24 cellular contexts compared by ENCODE assay signal in the genomic region with DNA sequence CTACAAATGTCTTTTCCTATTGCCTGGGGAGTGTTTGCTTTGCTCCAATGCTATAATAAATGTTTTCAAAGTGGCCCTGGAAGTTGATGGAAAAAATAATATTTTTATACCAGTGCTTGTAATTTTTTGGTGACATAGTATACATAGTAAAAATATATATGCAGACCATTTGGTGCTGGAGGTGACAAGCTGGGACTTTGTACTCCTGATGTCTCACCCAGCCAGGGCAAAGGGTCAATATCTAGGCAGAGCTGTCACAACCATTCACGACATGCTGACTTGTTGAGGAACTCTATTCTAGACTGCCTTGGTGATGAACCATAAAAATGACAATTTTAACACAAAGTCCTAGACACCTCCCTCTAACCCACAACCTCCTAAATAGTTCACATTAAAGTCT.
A peak's percentile ranks its signal among the peaks of the same experiment; 100 is the strongest.
DNase-seq lines count a peak whose midpoint lies in the region; ATAC-seq, FAIRE-seq and TF ChIP-seq lines count a peak whose summit lies in the region.
"Had no signal": no experiment of that assay in that cellular context is flagged by ENCODE, and none has a peak within 500 bp of the region (broad histone marks: within the 10 kb centered on the region; RNA-seq: fewer than 3 reads in every experiment).

No MANE protein-coding gene starts in this region.

- in situ Hi-C loops in HepG2 (cut with HindIII; ENCODE audit: extremely low pct_ligation_motif_present, low pct_unique_long_range_greater_than_20kb): no loop called here

- H3K36me3 Mint-ChIP-seq in osteocyte (ENCODE audit: unreplicated experiment): no peaks in the 10 kb centered on the region
- no peaks in the 10 kb centered on the region for H3K36me3 Mint-ChIP-seq in T-helper 17 cell (ENCODE audit: low read depth)

- FAIRE-seq in HepG2 (lab: Jason Lieb, UNC): no peak
- FAIRE-seq: A549, G401.6, GM12892, H54 had no signal

- no peak overlapping the region for H3K4me3 ChIP-seq in HepG2 (replicated peaks in 1 of 3; ENCODE audit: insufficient read depth in 1 of 3, low read depth in 2 of 3, low read length in 3 of 3)
- H3K4me3 ChIP-seq: A549; BLaER1 treated with 17β-estradiol and CSF1 and Interleukin-3, amounts not matched to agents 10 nM and 100 nM; HAP-1 had no signal

- ATAC-seq in HepG2: peak; percentile 21; the same call in 1 of the 3 replicates
- no peak for ATAC-seq in T-helper 17 cell
- ATAC-seq: A549 had no signal

- H3K4me3 Mint-ChIP-seq in osteocyte (ENCODE audit: unreplicated experiment): no peak overlapping the region
- no peak overlapping the region for H3K4me3 Mint-ChIP-seq in T-helper 17 cell
- H3K4me3 Mint-ChIP-seq: CD14-positive monocyte; CD4-positive, alpha-beta T cell; HFFc6 had no signal

- no peak for TF ChIP-seq CTCF in HepG2 (CRISPR knock-in tag; IDR thresholded peaks at IDR 0.05)
- TF ChIP-seq CTCF in osteocyte (IDR thresholded peaks at IDR 0.05): no peak

- no peaks in the 10 kb centered on the region for H3K9me3 Mint-ChIP-seq in osteocyte (ENCODE audit: unreplicated experiment)
- H3K9me3 Mint-ChIP-seq: CD4-positive, alpha-beta T cell; HFFc6 had no signal

- TF ChIP-seq POLR2A in HepG2 (IDR thresholded peaks at IDR 0.05; ENCODE audit: insufficient read depth in 1 of 2, low read depth in 2 of 2, low read length in 2 of 2): no peak

- no peak for TF ChIP-seq RAD21 in HepG2 (CRISPR knock-in tag; IDR thresholded peaks at IDR 0.05)

- no peak overlapping the region for H3K4me2 ChIP-seq in HepG2 (ENCODE audit: low read depth, low read length)
- H3K4me2 ChIP-seq: A549; BLaER1 treated with 17β-estradiol and CSF1 and Interleukin-3, amounts not matched to agents 10 nM and 100 nM had no signal

- no peaks in the 10 kb centered on the region for H4K20me1 ChIP-seq in HepG2 (ENCODE audit: insufficient read depth, low read length)
- H4K20me1 ChIP-seq: BLaER1 treated with 17β-estradiol and CSF1 and Interleukin-3, amounts not matched to agents 10 nM and 100 nM had no signal

- H3K27me3 Mint-ChIP-seq in osteocyte (ENCODE audit: unreplicated experiment): no peaks in the 10 kb centered on the region
- no peaks in the 10 kb centered on the region for H3K27me3 Mint-ChIP-seq in T-helper 17 cell
- H3K27me3 Mint-ChIP-seq: CD4-positive, alpha-beta T cell had no signal

- 33% methylated on average over 1 of the region's 1 CpG for WGBS in HepG2 (ENCODE audit: low lambda C conversion rate)

- no TSS peak for BruUV-seq in HepG2 (replicated peaks; lab: Mats Ljungman, UMichigan)

- CTCF ChIA-PET in HepG2 (lab: Yijun Ruan, JAX; ENCODE audit: low intra/inter-chr PET ratio, low total read pairs): no interaction called here

- POLR2A ChIA-PET in HepG2 (lab: Yijun Ruan, JAX): no interaction called here

- peaks cover 7% of the 10 kb centered on the region for H3K79me2 ChIP-seq in HepG2 (ENCODE audit: insufficient read depth, low read length)

- intact Hi-C loops in HepG2 (cut with micrococcal nuclease; ENCODE audit: unreplicated experiment): no loop called here

- H3K27ac Mint-ChIP-seq in osteocyte (ENCODE audit: unreplicated experiment) (peak overlapping the region; percentile 13), T-helper 17 cell (no peak overlapping the region)
- H3K27ac Mint-ChIP-seq: CD4-positive, alpha-beta T cell; HFFc6 had no signal

- peaks cover 0 to 3% of the 10 kb centered on the region in 2 experiments; a peak in 2 of 5 replicates for H3K36me3 ChIP-seq in HepG2 (replicated peaks in 1 of 2; ENCODE audit: control insufficient read depth in 1 of 2, insufficient read depth in 2 of 2, low read length in 2 of 2)
- H3K36me3 ChIP-seq: BE2C; BLaER1 treated with 17β-estradiol and CSF1 and Interleukin-3, amounts not matched to agents 10 nM and 100 nM; HAP-1 had no signal

- no peak overlapping the region for H2AFZ ChIP-seq in HepG2 (ENCODE audit: low read length)

- peaks cover 34% of the 10 kb centered on the region for H3K4me1 Mint-ChIP-seq in osteocyte (ENCODE audit: unreplicated experiment)
- no peaks in the 10 kb centered on the region for H3K4me1 Mint-ChIP-seq in T-helper 17 cell

- H3K9me3 ChIP-seq in HepG2 (ENCODE audit: low read length) (no peaks in the 10 kb centered on the region), T-helper 17 cell (ENCODE audit: control insufficient read depth, low read length, poor library complexity, severe bottlenecking) (no peaks in the 10 kb centered on the region)
- H3K9me3 ChIP-seq: A549, BE2C, HAP-1 had no signal

- DNase-seq in HuH-7 (ENCODE audit: low spot score): peak; percentile 51
- peak; percentile 50 for DNase-seq in HepG2 (ENCODE audit: low spot score)
- DNase-seq in osteocyte (ENCODE audit: extremely low spot score, unreplicated experiment): no peak
- DNase-seq in NCI-H187 treated with DMSO at 0.1 percent for 48 hours (lab: John Stamatoyannopoulos, UW): no peak
- no peak for DNase-seq in pons (ENCODE audit: low spot score)
- DNase-seq in T-helper 17 cell: no peak
- DNase-seq: 8988T; ACHN; AML-193; BE2C; Calu3; CD4-positive, alpha-beta T cell; COR-L47; DMS53; DMS79 treated with DMSO at 0.1 percent for 48 hours; GOT3; HFFc6 had no signal

- TF ChIP-seq EP300 in HepG2 (IDR thresholded peaks at IDR 0.05; ENCODE audit: low read depth in 2 of 2, low read length in 2 of 2): no peak
- no peak for TF ChIP-seq EP300 in HepG2 (CRISPR knock-in tag; IDR thresholded peaks at IDR 0.05; ENCODE audit: borderline replicate concordance)

- no peak overlapping the region for H3K27ac ChIP-seq in HepG2 (ENCODE audit: extremely low read length, insufficient read depth, low read length)
- H3K27ac ChIP-seq: A549; BLaER1 treated with 17β-estradiol and CSF1 and Interleukin-3, amounts not matched to agents 10 nM and 100 nM had no signal

- no peaks in the 10 kb centered on the region for H3K27me3 ChIP-seq in HepG2 (ENCODE audit: control insufficient read depth in 1 of 2, insufficient read depth in 2 of 2, low read length in 2 of 2)
- H3K27me3 ChIP-seq: BE2C; BLaER1 treated with 17β-estradiol and CSF1 and Interleukin-3, amounts not matched to agents 10 nM and 100 nM had no signal

- no peak overlapping the region for H3K9ac ChIP-seq in HepG2 (ENCODE audit: insufficient read depth, low read depth, low read length)
- H3K9ac ChIP-seq: BLaER1 treated with 17β-estradiol and CSF1 and Interleukin-3, amounts not matched to agents 10 nM and 100 nM had no signal

- peaks cover 72% of the 10 kb centered on the region for H3K4me1 ChIP-seq in HepG2 (ENCODE audit: insufficient read depth, low read length)
- H3K4me1 ChIP-seq: A549 had no signal

TF ChIP-seq in HepG2, 621 proteins besides CTCF, POLR2A, EP300 and RAD21 (continues in another document):
- TF ChIP-seq HNRNPLL (IDR thresholded peaks at IDR 0.05; ENCODE audit: low read depth, low read length, poor library complexity, severe bottlenecking) (no peak), SAP130 (CRISPR knock-in tag; IDR thresholded peaks at IDR 0.05; ENCODE audit: low read depth) (peak; percentile 40; the same call in 1 of the 2 replicates), ZMYM4 (CRISPR knock-in tag; IDR thresholded peaks at IDR 0.05) (peak; percentile 53), ZMYM2 (CRISPR knock-in tag; IDR thresholded peaks at IDR 0.05) (peak; percentile 76; the same call in 1 of the 2 replicates), NR2F2 (IDR thresholded peaks at IDR 0.05; ENCODE audit: borderline replicate concordance, low read depth) (0 out of 2 replicates have a peak, but pooled peaks have one; percentile 43), TAF15 (IDR thresholded peaks at IDR 0.05; ENCODE audit: low read depth, low read length, poor library complexity, severe bottlenecking) (no peak), BHLHE40 (IDR thresholded peaks at IDR 0.05; ENCODE audit: low read length) (no peak), ZNF101 (CRISPR knock-in tag; IDR thresholded peaks at IDR 0.05; ENCODE audit: borderline replicate concordance, low read depth) (no peak), ZNF232 (CRISPR knock-in tag; IDR thresholded peaks at IDR 0.05; ENCODE audit: borderline replicate concordance) (no peak), FOSL2 (CRISPR knock-in tag; IDR thresholded peaks at IDR 0.05) (peak; percentile 62), MBNL3 (CRISPR knock-in tag; conservative IDR thresholded peaks at IDR 0.05) (no peak), ZNF468 (CRISPR knock-in tag; IDR thresholded peaks at IDR 0.05) (no peak), BRCA1 (CRISPR knock-in tag; IDR thresholded peaks at IDR 0.05) (no peak), ZNF329 (CRISPR knock-in tag; IDR thresholded peaks at IDR 0.05; ENCODE audit: low read depth) (no peak), NR2F1 (CRISPR knock-in tag; IDR thresholded peaks at IDR 0.05) (peak; percentile 69 to 78; a peak in 3 of 4 replicates)
- TF ChIP-seq, protein P1, sequence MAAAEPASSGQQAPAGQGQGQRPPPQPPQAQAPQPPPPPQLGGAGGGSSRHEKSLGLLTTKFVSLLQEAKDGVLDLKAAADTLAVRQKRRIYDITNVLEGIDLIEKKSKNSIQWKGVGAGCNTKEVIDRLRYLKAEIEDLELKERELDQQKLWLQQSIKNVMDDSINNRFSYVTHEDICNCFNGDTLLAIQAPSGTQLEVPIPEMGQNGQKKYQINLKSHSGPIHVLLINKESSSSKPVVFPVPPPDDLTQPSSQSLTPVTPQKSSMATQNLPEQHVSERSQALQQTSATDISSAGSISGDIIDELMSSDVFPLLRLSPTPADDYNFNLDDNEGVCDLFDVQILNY (CRISPR knock-in tag; conservative IDR thresholded peaks at IDR 0.05): no peak
- TF ChIP-seq, protein P2, sequence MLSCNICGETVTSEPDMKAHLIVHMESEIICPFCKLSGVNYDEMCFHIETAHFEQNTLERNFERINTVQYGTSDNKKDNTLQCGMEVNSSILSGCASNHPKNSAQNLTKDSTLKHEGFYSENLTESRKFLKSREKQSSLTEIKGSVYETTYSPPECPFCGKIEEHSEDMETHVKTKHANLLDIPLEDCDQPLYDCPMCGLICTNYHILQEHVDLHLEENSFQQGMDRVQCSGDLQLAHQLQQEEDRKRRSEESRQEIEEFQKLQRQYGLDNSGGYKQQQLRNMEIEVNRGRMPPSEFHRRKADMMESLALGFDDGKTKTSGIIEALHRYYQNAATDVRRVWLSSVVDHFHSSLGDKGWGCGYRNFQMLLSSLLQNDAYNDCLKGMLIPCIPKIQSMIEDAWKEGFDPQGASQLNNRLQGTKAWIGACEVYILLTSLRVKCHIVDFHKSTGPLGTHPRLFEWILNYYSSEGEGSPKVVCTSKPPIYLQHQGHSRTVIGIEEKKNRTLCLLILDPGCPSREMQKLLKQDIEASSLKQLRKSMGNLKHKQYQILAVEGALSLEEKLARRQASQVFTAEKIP (CRISPR knock-in tag; IDR thresholded peaks at IDR 0.05; ENCODE audit: borderline replicate concordance): no peak

Comparison
In these comparisons a context has a peak if more than half of its experiments do, and no peak if none do; other contexts are left out.
1. DNase-seq: peak in HuH-7 (single experiment) and HepG2 (single experiment); none in osteocyte (single experiment), NCI-H187 treated with DMSO at 0.1 percent for 48 hours (single experiment), pons (single experiment) and T-helper 17 cell (0 of 3).